Comparison of ENCODE assay signal across 8 cellular contexts in the genomic region with DNA sequence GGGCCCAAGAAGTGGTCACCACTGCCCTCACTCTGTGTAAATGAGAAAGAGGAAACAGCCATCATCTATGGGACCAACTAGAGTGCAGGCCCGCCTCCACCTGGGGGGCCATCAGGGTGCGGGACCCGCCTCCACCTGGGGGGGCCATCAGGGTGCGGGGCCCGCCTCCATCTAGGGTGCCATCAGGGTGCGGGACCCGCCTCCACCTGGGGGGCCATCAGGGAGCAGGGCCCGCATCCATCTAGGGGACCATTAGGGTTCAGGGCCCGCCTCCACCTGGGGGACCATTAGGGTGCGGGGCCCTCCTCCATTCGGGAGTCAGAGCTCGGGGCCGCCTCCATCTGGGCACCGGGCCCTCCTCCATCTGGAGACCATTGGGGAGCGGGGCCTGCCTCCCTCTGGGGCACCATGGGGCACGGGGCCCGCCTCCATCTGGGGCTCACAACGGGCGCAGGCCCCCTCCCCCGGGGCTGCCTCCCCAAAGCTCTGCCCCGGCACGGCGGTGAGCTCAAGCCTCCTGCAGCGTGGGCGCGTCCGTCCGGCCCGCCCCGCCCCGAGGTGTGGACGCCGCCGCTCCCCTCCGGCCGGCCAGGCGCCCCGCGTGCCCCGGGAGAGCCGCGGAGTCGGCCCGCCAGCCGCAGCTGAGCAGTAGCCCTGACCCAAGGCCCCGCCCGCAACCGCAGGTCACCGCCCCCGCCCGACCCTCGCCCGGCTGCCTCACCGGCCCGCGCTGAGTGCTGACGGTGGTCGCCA. TPM values are rescaled to one million over a fixed set of nuclear protein-coding genes. Genes with fewer than 3 reads are reported as not detected.
DNase-seq lines count a peak whose midpoint lies in the region; ATAC-seq and TF ChIP-seq lines count a peak whose summit lies in the region.

No MANE protein-coding gene starts in this region.

- H3K9me3 Mint-ChIP-seq in activated CD8-positive, alpha-beta T cell treated with anti-CD3 and anti-CD28 coated beads, Interleukin-2, amount 10 ng/mL, durations not matched to agents 7 days and 5 days (ENCODE audit: insufficient read depth), result peaks cover 19% of the 10 kb centered on the region

- peaks cover 12% of the 10 kb centered on the region for H3K27me3 Mint-ChIP-seq in activated CD8-positive, alpha-beta T cell treated with anti-CD3 and anti-CD28 coated beads, Interleukin-2, amount 10 ng/mL, durations not matched to agents 7 days and 5 days (ENCODE audit: low read depth)

- H3K4me1 Mint-ChIP-seq in activated CD8-positive, alpha-beta T cell treated with anti-CD3 and anti-CD28 coated beads, Interleukin-2, amount 10 ng/mL, durations not matched to agents 7 days and 5 days (ENCODE audit: low read depth), result peaks cover 37% of the 10 kb centered on the region

- H3K9me3 ChIP-seq in right atrium auricular region, result peaks cover 0 to 9% of the 10 kb centered on the region in 2 donors

- TF ChIP-seq CTCF in right atrium auricular region (IDR thresholded peaks at IDR 0.05), result no peak

- H3K27ac ChIP-seq in right atrium auricular region, result peak overlapping the region; percentile 87 to 96
- H3K27ac ChIP-seq in skin epidermis, result peak overlapping the region; percentile 78 to 98 (median 96)

- H3K4me3 ChIP-seq in right atrium auricular region (peak overlapping the region; percentile 89 to 91), skin epidermis (peak overlapping the region; percentile 74 to 99 (median 88))

- no peaks in the 10 kb centered on the region for H3K27me3 ChIP-seq in right atrium auricular region

- H3K36me3 ChIP-seq in right atrium auricular region, result no peaks in the 10 kb centered on the region

- DNase-seq in AG08395 (ENCODE audit: low spot score), result peak; percentile 57
- peak; percentile 31 for DNase-seq in activated CD8-positive, alpha-beta T cell treated with anti-CD3 and anti-CD28 coated beads, Interleukin-2, amount 10 ng/mL, durations not matched to agents 7 days and 5 days
- DNase-seq in right atrium auricular region (ENCODE audit: low spot score), result no peak
- no peak for DNase-seq in H4 (ENCODE audit: low spot score)
- no peak for DNase-seq in NCI-H82 (lab: John Stamatoyannopoulos, UW)

- peak overlapping the region; percentile 75 for H3K27ac Mint-ChIP-seq in activated CD8-positive, alpha-beta T cell treated with anti-CD3 and anti-CD28 coated beads, Interleukin-2, amount 10 ng/mL, durations not matched to agents 7 days and 5 days

- peaks cover 0 to 60% of the 10 kb centered on the region in 2 donors for H3K4me1 ChIP-seq in right atrium auricular region

- peak overlapping the region; percentile 64 for H3K4me3 Mint-ChIP-seq in activated CD8-positive, alpha-beta T cell treated with anti-CD3 and anti-CD28 coated beads, Interleukin-2, amount 10 ng/mL, durations not matched to agents 7 days and 5 days

- CTCF ChIA-PET in activated CD8-positive, alpha-beta T cell treated with anti-CD3 and anti-CD28 coated beads, Interleukin-2, amount 10 ng/mL, durations not matched to agents 7 days and 5 days (lab: Charles Lee), result interaction anchor here (1.1 to 1.4 kb wide), 2 partner anchors 74 to 266 kb away, joined by 3 read pairs; no protein-coding TSS in a partner anchor

- peak; percentile 44 for ATAC-seq in GM19023 (IDR thresholded peaks at IDR 0.05; ENCODE audit: unreplicated experiment)
- peak; percentile 48 for ATAC-seq in HG03135 (IDR thresholded peaks at IDR 0.05; ENCODE audit: unreplicated experiment)
- peak; percentile 44 for ATAC-seq in activated CD8-positive, alpha-beta T cell treated with anti-CD3 and anti-CD28 coated beads, Interleukin-2, amount 10 ng/mL, durations not matched to agents 7 days and 5 days

- POLR2A ChIA-PET in activated CD8-positive, alpha-beta T cell treated with anti-CD3 and anti-CD28 coated beads, Interleukin-2, amount 10 ng/mL, durations not matched to agents 7 days and 5 days (lab: Charles Lee), result interaction anchor here (0.7 to 1.5 kb wide), 4 partner anchors 27 to 74 kb away, joined by 3 to 12 read pairs (median 4); no protein-coding TSS in a partner anchor

- peaks cover 16% of the 10 kb centered on the region for H3K36me3 Mint-ChIP-seq in activated CD8-positive, alpha-beta T cell treated with anti-CD3 and anti-CD28 coated beads, Interleukin-2, amount 10 ng/mL, durations not matched to agents 7 days and 5 days (ENCODE audit: low read depth)

RNA-seq across cellular contexts. Expression of a gene that starts 0.5 kb away (rescaled TPM):
- 10 to 100 TPM; 27.1 to 34.3 TPM for total RNA-seq in activated CD8-positive, alpha-beta T cell treated with anti-CD3 and anti-CD28 coated beads, Interleukin-2, amount 10 ng/mL, durations not matched to agents 7 days and 5 days
- total RNA-seq in right atrium auricular region, result 10 to 100 TPM; 29.6 to 41.0 TPM
- 18.6 and 26.9 TPM in 2 replicates for total RNA-seq in H4 (2014; rRNA removed; shearing (Covaris generic))

Comparison
In these comparisons a context has a peak if more than half of its experiments do, and no peak if none do; other contexts are left out.
1. DNase-seq: peak in AG08395 (single experiment) and activated CD8-positive, alpha-beta T cell treated with anti-CD3 and anti-CD28 coated beads, Interleukin-2, amount 10 ng/mL, durations not matched to agents 7 days and 5 days (single experiment); none in right atrium auricular region (single experiment), H4 (single experiment) and NCI-H82 (single experiment).
2. Peak in every context shown above with its lines, with median percentiles within 50 percentile points of each other: ATAC-seq.